ENCODE assay signal across 2 cellular contexts in the genomic region with DNA sequence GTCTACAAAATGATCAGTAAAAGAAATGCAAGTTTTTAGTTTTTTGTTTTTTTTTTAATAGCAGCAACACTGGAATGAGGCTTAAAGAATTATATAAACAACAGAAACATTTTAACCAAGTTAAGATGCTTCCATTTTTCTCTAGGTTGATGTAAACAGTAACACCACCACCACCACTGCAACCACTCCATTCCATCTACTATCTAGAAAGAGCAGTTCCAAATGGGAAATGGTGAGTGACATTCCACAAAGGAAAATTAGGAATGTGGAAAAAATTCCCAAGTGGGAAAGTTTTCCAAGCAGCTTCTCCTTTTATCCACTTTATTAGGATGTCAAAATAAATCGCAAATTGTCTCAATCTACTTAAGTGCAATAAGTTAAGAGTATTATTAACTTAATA.
TF ChIP-seq lines count a peak whose summit lies in the region.

No MANE protein-coding gene starts in this region.

TF ChIP-seq in liver, 16 proteins besides CTCF, POLR2A, EP300 and RAD21 (continued from another document):
- TF ChIP-seq, protein P1, sequence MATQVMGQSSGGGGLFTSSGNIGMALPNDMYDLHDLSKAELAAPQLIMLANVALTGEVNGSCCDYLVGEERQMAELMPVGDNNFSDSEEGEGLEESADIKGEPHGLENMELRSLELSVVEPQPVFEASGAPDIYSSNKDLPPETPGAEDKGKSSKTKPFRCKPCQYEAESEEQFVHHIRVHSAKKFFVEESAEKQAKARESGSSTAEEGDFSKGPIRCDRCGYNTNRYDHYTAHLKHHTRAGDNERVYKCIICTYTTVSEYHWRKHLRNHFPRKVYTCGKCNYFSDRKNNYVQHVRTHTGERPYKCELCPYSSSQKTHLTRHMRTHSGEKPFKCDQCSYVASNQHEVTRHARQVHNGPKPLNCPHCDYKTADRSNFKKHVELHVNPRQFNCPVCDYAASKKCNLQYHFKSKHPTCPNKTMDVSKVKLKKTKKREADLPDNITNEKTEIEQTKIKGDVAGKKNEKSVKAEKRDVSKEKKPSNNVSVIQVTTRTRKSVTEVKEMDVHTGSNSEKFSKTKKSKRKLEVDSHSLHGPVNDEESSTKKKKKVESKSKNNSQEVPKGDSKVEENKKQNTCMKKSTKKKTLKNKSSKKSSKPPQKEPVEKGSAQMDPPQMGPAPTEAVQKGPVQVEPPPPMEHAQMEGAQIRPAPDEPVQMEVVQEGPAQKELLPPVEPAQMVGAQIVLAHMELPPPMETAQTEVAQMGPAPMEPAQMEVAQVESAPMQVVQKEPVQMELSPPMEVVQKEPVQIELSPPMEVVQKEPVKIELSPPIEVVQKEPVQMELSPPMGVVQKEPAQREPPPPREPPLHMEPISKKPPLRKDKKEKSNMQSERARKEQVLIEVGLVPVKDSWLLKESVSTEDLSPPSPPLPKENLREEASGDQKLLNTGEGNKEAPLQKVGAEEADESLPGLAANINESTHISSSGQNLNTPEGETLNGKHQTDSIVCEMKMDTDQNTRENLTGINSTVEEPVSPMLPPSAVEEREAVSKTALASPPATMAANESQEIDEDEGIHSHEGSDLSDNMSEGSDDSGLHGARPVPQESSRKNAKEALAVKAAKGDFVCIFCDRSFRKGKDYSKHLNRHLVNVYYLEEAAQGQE (IDR thresholded peaks at IDR 0.05): peak; percentile 94

TF ChIP-seq in neural cell, 6 proteins besides CTCF, POLR2A, EP300 and RAD21 (continued from another document):
- TF ChIP-seq TAF1 (IDR thresholded peaks at IDR 0.05; ENCODE audit: low read depth): no peak
- TF ChIP-seq MXI1 (conservative IDR thresholded peaks at IDR 0.05; ENCODE audit: poor library complexity, severe bottlenecking): no peak
- no peak for TF ChIP-seq EZH2 (IDR thresholded peaks at IDR 0.05; ENCODE audit: borderline replicate concordance, insufficient read depth, low read length, poor library complexity, severe bottlenecking)
TF ChIP-seq in neural cell: peak in this region for 1.
